Comparison of ENCODE assay signal across 8 cellular contexts in the genomic region with DNA sequence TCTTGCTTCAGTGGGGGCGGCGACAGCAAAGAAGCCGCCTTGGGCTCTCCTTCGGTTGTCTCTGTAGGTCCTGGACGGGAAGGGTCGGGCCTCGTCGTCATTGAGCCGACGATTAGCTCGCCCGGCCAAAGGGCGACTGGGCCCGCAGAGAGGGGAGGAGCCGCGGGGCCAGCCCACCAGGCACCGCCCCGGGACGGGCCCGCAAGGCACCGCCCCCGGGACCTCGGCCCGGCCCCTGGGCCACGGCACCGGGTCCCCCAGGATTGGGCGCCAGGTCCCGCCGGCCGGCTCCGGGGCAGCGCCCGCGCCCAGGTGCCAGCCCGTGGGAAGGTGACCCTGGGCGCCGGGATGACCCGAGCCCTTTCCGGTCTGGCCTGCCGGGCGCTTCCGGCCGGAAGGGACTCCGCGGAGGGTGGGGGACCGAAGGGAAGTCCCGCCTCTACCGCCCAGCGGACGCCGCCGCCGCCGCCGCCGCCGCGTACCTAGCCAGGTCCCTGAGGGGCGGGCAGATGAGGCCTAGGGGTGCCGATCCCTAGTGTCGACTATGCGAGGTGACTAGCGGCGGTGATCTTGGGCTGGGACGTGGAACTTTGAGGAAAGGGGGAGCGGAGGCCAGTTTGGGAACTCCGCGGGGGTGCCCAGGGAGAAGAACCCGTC. TPM values are rescaled to one million over a fixed set of nuclear protein-coding genes. Genes with fewer than 3 reads are reported as not detected.
DNase-seq lines count a peak whose midpoint lies in the region; ATAC-seq, FAIRE-seq and TF ChIP-seq lines count a peak whose summit lies in the region.

GBA2 (minus strand) TSS at position 371 of the 657 bp plus-strand sequence. CDS start 524 bp downstream, outside the sequence.
RGP1 (plus strand) TSS at position 430 of the 657 bp plus-strand sequence. CDS start 469 bp downstream, outside the sequence.

- TF ChIP-seq CTCF in WTC11 (IDR thresholded peaks at IDR 0.05) = no peak

- peaks cover 0 to 11% of the 10 kb centered on the region in 2 donors for H3K4me1 ChIP-seq in small intestine (ENCODE audit: control insufficient read depth in 2 of 2, insufficient read depth in 1 of 2, low read depth in 1 of 2, low read length in 1 of 2)

- H3K36me3 Mint-ChIP-seq in WTC11 = peaks cover 40% of the 10 kb centered on the region
- peaks cover 21% of the 10 kb centered on the region for H3K36me3 Mint-ChIP-seq in central memory CD8-positive, alpha-beta T cell (ENCODE audit: insufficient read depth)

- DNase-seq in A172 (ENCODE audit: low spot score) (peak; percentile 61), NCI-H2171 (lab: John Stamatoyannopoulos, UW) (peak; percentile 26), WTC11 (ENCODE audit: low spot score) (peak; percentile 83), iris pigment epithelial cell (ENCODE audit: low read depth) (peak; percentile 61), small intestine (peak; percentile 94)
- peak in 1 of 2 donors; percentile 37 for DNase-seq in central memory CD8-positive, alpha-beta T cell (ENCODE audit: low spot score in 2 of 2)

- CTCF ChIA-PET in WTC11 (lab: Charles Lee) = interaction anchor here (0.7 to 4.1 kb wide), 21 partner anchors 8 to 197 kb away, joined by 3 to 27 read pairs (median 5); partner anchors contain the start of genes ARHGEF39, CREB3, HINT2 and TLN1

- peak within 1 kb of the TSS; percentile 92 for H3K4me3 Mint-ChIP-seq in WTC11
- peak within 1 kb of the TSS; percentile 97 for H3K4me3 Mint-ChIP-seq in central memory CD8-positive, alpha-beta T cell

- H3K27me3 ChIP-seq in small intestine (ENCODE audit: control insufficient read depth in 2 of 2, insufficient read depth in 2 of 2, low read length in 2 of 2) = no peaks in the 10 kb centered on the region

- no peak for FAIRE-seq in small intestine (lab: Jason Lieb, UNC)

- H3K4me1 Mint-ChIP-seq in WTC11 = peaks cover 27% of the 10 kb centered on the region
- H3K4me1 Mint-ChIP-seq in central memory CD8-positive, alpha-beta T cell = peaks cover 51% of the 10 kb centered on the region

- H3K36me3 ChIP-seq in small intestine (ENCODE audit: control insufficient read depth in 2 of 2, insufficient read depth in 2 of 2, low read length in 2 of 2) = peaks cover 4 to 17% of the 10 kb centered on the region in 2 donors

- 0 to 1% (median 1%) methylated on average over 50 to 69 of the region's 69 CpGs for WGBS in small intestine, 3 donors

- ATAC-seq in GM18517 (IDR thresholded peaks at IDR 0.05; ENCODE audit: unreplicated experiment) (peak; percentile 62), HG02981 (IDR thresholded peaks at IDR 0.05; ENCODE audit: unreplicated experiment) (peak; percentile 71), WTC11 (peak; percentile 84)
- ATAC-seq in central memory CD8-positive, alpha-beta T cell (replicated peaks; ENCODE audit: extremely low read depth, poor library complexity, severe bottlenecking) = peak; percentile 78

- H3K9me3 Mint-ChIP-seq in WTC11 = no peaks in the 10 kb centered on the region
- no peaks in the 10 kb centered on the region for H3K9me3 Mint-ChIP-seq in central memory CD8-positive, alpha-beta T cell

- H3K9me3 ChIP-seq in small intestine (ENCODE audit: control insufficient read depth, low read depth) = no peaks in the 10 kb centered on the region

- H3K27ac Mint-ChIP-seq in WTC11 = peak within 1 kb of the TSS; percentile 74
- H3K27ac Mint-ChIP-seq in central memory CD8-positive, alpha-beta T cell (ENCODE audit: low read depth) = peak within 1 kb of the TSS; percentile 91

- POLR2A ChIA-PET in WTC11 (lab: Charles Lee) = interaction anchor here (1.0 to 2.1 kb wide), 4 partner anchors 17 to 65 kb away, joined by 3 to 13 read pairs (median 4); partner anchors contain the start of genes CREB3 and TLN1

- H3K27ac ChIP-seq in small intestine (ENCODE audit: low read depth in 1 of 2, low read length in 1 of 2) = peak within 1 kb of the TSS; percentile 88 to 94

- no peaks in the 10 kb centered on the region for H3K27me3 Mint-ChIP-seq in WTC11 (ENCODE audit: low read depth)
- no peaks in the 10 kb centered on the region for H3K27me3 Mint-ChIP-seq in central memory CD8-positive, alpha-beta T cell

- H3K4me3 ChIP-seq in small intestine (ENCODE audit: low read depth in 1 of 2, low read length in 2 of 2) = peak within 1 kb of the TSS; percentile 67 to 84

TF ChIP-seq in WTC11, 78 proteins besides CTCF, POLR2A, EP300 and RAD21 (continues in another document):
- TF ChIP-seq MXD4 (CRISPR knock-in tag; IDR thresholded peaks at IDR 0.05; ENCODE audit: borderline replicate concordance) = no peak
- TF ChIP-seq ZNF138 (CRISPR knock-in tag; conservative IDR thresholded peaks at IDR 0.05) = no peak
- TF ChIP-seq, protein P1, sequence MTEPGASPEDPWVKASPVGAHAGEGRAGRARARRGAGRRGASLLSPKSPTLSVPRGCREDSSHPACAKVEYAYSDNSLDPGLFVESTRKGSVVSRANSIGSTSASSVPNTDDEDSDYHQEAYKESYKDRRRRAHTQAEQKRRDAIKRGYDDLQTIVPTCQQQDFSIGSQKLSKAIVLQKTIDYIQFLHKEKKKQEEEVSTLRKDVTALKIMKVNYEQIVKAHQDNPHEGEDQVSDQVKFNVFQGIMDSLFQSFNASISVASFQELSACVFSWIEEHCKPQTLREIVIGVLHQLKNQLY (CRISPR knock-in tag; IDR thresholded peaks at IDR 0.05) = no peak
- no peak for TF ChIP-seq JUN (CRISPR knock-in tag; IDR thresholded peaks at IDR 0.05)
- no peak for TF ChIP-seq PRRX2 (CRISPR knock-in tag; IDR thresholded peaks at IDR 0.05)
- no peak; the same call in 1 of the 2 replicates for TF ChIP-seq SP1 (CRISPR knock-in tag; conservative IDR thresholded peaks at IDR 0.05)
- TF ChIP-seq FOXK1 (CRISPR knock-in tag; IDR thresholded peaks at IDR 0.05) = peak; percentile 52; the same call in 1 of the 2 replicates
- TF ChIP-seq ESRRA (CRISPR knock-in tag; IDR thresholded peaks at IDR 0.05; ENCODE audit: borderline replicate concordance) = peak; percentile 73; the same call in 1 of the 2 replicates
- TF ChIP-seq ZNF416 (CRISPR knock-in tag; IDR thresholded peaks at IDR 0.05) = no peak
- TF ChIP-seq EMX1 (CRISPR knock-in tag; IDR thresholded peaks at IDR 0.05) = no peak
- peak; percentile 51; the same call in 1 of the 2 replicates for TF ChIP-seq GABPB1 (CRISPR knock-in tag; IDR thresholded peaks at IDR 0.05)
- TF ChIP-seq, protein P2, sequence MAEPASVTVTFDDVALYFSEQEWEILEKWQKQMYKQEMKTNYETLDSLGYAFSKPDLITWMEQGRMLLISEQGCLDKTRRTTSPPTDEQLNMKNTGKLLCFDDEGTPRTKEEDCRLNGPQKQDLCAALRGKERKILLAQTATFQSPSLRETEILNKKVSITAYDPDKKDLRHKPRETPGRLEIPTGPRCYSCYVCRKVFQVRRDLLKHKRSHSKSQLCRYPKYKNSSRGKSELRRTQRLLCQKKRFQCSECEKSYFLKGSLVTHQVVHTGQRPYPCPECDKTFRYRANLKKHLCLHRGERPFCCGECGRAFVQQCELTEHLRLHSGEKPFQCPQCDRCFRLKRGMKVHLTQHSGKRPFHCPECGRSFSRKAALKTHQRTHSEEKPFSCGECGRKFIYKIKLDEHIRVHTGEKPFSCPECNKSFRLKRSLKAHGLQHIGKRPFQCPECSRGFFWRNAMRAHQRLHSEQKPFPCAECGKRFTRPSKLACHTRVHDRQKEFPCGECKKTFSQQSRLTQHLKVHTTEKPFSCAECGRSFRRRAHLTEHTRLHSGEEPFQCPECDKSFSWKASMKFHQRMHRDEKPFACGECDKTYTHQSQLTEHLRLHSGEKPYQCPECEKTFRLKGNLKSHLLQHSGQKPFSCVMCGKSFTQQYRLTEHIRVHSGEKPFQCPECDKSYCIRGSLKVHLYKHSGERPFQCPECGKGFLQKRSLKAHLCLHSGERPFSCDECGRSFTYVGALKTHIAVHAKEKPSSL (CRISPR knock-in tag; conservative IDR thresholded peaks at IDR 0.05) = no peak
- TF ChIP-seq TEAD1 (CRISPR knock-in tag; IDR thresholded peaks at IDR 0.05) = no peak
- 0 out of 2 replicates have a peak, but pooled peaks have one; percentile 8 for TF ChIP-seq ELF4 (CRISPR knock-in tag; IDR thresholded peaks at IDR 0.05; ENCODE audit: low read depth)
- TF ChIP-seq ZNF396 (CRISPR knock-in tag; IDR thresholded peaks at IDR 0.05; ENCODE audit: borderline replicate concordance) = no peak
- no peak for TF ChIP-seq NFE2L1 (CRISPR knock-in tag; IDR thresholded peaks at IDR 0.05)
- TF ChIP-seq, protein P3, sequence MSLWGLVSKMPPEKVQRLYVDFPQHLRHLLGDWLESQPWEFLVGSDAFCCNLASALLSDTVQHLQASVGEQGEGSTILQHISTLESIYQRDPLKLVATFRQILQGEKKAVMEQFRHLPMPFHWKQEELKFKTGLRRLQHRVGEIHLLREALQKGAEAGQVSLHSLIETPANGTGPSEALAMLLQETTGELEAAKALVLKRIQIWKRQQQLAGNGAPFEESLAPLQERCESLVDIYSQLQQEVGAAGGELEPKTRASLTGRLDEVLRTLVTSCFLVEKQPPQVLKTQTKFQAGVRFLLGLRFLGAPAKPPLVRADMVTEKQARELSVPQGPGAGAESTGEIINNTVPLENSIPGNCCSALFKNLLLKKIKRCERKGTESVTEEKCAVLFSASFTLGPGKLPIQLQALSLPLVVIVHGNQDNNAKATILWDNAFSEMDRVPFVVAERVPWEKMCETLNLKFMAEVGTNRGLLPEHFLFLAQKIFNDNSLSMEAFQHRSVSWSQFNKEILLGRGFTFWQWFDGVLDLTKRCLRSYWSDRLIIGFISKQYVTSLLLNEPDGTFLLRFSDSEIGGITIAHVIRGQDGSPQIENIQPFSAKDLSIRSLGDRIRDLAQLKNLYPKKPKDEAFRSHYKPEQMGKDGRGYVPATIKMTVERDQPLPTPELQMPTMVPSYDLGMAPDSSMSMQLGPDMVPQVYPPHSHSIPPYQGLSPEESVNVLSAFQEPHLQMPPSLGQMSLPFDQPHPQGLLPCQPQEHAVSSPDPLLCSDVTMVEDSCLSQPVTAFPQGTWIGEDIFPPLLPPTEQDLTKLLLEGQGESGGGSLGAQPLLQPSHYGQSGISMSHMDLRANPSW (CRISPR knock-in tag; conservative IDR thresholded peaks at IDR 0.05; ENCODE audit: low read depth) = no peak
- peak; percentile 37; the same call in 1 of the 2 replicates for TF ChIP-seq ETV6 (CRISPR knock-in tag; IDR thresholded peaks at IDR 0.05)

RNA-seq across cellular contexts. Expression of gene GBA2, which starts in this region (rescaled TPM):
- total RNA-seq in A172 (2014; rRNA removed; shearing (Covaris generic)) = 12.2 and 15.0 TPM in 2 replicates
- total RNA-seq in WTC11 (2021) = 85.5 to 104 TPM (median 89.7 TPM) in 3 replicates
- polyA plus RNA-seq in small intestine = 100 to 1,000 TPM in 2 of 3 donors, 10 to 100 TPM in 1; 63.4 to 176 (median 166) TPM

RNA-seq across cellular contexts. Expression of gene RGP1, which starts in this region (rescaled TPM):
- total RNA-seq in A172 (2014; rRNA removed; shearing (Covaris generic)) = 10.4 and 16.1 TPM in 2 replicates
- total RNA-seq in WTC11 (2021) = 29.7 to 30.0 TPM (median 30.0 TPM) in 3 replicates
- polyA plus RNA-seq in small intestine = 10 to 100 TPM in 2 of 3 donors, 1 to 10 TPM in 1; 8.1 to 20.9 (median 13.0) TPM
